17 cellular contexts compared by ENCODE assay signal in the genomic region with DNA sequence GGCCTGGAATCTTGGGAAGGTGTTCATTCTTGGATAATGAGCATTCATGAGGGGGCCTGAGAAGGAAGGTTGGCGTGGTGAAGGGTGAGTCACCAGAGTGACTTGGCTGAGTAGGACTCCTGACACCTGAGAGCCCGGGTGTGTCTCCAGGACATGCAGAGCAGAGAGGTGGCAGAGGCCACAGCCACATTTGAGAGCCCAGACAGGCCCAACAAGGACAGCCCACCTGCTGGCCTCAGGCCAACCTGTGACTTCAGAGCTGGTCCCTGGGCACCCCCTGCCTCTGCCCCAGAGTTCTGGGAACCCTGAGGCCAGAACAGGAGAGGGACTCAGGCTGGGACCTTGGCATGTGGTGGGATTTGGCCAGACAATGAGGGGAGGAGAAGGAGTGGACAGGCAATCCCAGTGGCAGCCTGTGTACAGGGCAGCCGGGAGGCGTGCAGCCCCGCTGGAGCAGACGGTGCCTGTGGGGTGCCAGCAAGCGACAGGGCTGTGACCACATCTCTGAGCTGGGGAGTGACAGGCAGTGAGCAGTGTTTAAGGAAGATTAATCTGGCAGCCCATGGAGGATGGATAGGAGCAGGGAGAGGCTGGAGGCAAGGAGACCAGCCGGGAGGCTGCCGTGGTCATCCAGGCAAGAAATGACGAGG. TPM values are rescaled to one million over a fixed set of nuclear protein-coding genes. Genes with fewer than 3 reads are reported as not detected.
A peak's percentile ranks its signal among the peaks of the same experiment; 100 is the strongest.
DNase-seq lines count a peak whose midpoint lies in the region; ATAC-seq and TF ChIP-seq lines count a peak whose summit lies in the region.
"Had no signal": no experiment of that assay in that cellular context is flagged by ENCODE, and none has a peak within 500 bp of the region (broad histone marks: within the 10 kb centered on the region; RNA-seq: fewer than 3 reads in every experiment).

No MANE protein-coding gene starts in this region.

- peaks cover 0 to 49% (median 13%) of the 10 kb centered on the region in 11 experiments; a peak in 14 of 22 replicates for H4K20me1 ChIP-seq in BLaER1 treated with 17β-estradiol and CSF1 and Interleukin-3, amounts not matched to agents 10 nM and 100 nM
- H4K20me1 ChIP-seq in HCT116 (ENCODE audit: insufficient read depth), result no peaks in the 10 kb centered on the region

- H3K4me2 ChIP-seq in BLaER1 treated with 17β-estradiol and CSF1 and Interleukin-3, amounts not matched to agents 10 nM and 100 nM, result peak overlapping the region in 9 of 11 experiments; percentile 21 to 63 (median 50); a peak in 11 of 22 replicates
- H3K4me2 ChIP-seq in HCT116 (ENCODE audit: low read length), result peak overlapping the region; percentile 91

- TF ChIP-seq POLR2A in HCT116 (IDR thresholded peaks at IDR 0.05; ENCODE audit: borderline replicate concordance, extremely low read depth, insufficient read depth, insufficient read length), result no peak

- no peak overlapping the region for H3K4me3 ChIP-seq in BLaER1 treated with 17β-estradiol and CSF1 and Interleukin-3, amounts not matched to agents 10 nM and 100 nM
- peak overlapping the region; percentile 20 to 46; a peak in 3 of 4 replicates for H3K4me3 ChIP-seq in HCT116 (replicated peaks in 1 of 2; ENCODE audit: low read depth in 1 of 2, low read length in 2 of 2)
- H3K4me3 ChIP-seq: pancreas, SK-N-MC had no signal

- RAD21 ChIA-PET in HCT116 (lab: Charles Lee; ENCODE audit: low non-redundant PET in 1 of 2, low total read pairs in 2 of 2, uncharacterized antibody in 2 of 2, unreplicated experiment in 2 of 2), result no interaction called here

- no peak overlapping the region for H3K9ac ChIP-seq in BLaER1 treated with 17β-estradiol and CSF1 and Interleukin-3, amounts not matched to agents 10 nM and 100 nM
- peak overlapping the region; percentile 52 for H3K9ac ChIP-seq in HCT116 (ENCODE audit: low read length)

- H3K4me1 Mint-ChIP-seq in T-cell, result peaks cover 8 to 13% (median 10%) of the 10 kb centered on the region in 3 donors

- no peak overlapping the region for H2AFZ ChIP-seq in HCT116 (ENCODE audit: low read depth, low read length, poor library complexity, severe bottlenecking)

- H3K9me2 ChIP-seq in HCT116 (ENCODE audit: insufficient read depth), result no peaks in the 10 kb centered on the region

- H3K27me3 ChIP-seq in BLaER1 treated with 17β-estradiol and CSF1 and Interleukin-3, amounts not matched to agents 10 nM and 100 nM, result peaks cover 24 to 47% (median 36%) of the 10 kb centered on the region in 11 experiments
- no peaks in the 10 kb centered on the region for H3K27me3 ChIP-seq in HCT116 (ENCODE audit: insufficient read depth, low read length)
- H3K27me3 ChIP-seq: pancreas had no signal

- CTCF ChIA-PET in HCT116 (lab: Charles Lee) (interaction anchor here (1.2 to 1.3 kb wide), 2 partner anchors 14 to 162 kb away, joined by 3 to 4 read pairs; no protein-coding TSS in a partner anchor), T-cell (lab: Charles Lee) (no interaction called here)

- TF ChIP-seq RAD21 in HCT116 (IDR thresholded peaks at IDR 0.05; ENCODE audit: low read depth), result no peak

- H3K9me3 Mint-ChIP-seq in T-cell, result no peaks in the 10 kb centered on the region
- H3K9me3 Mint-ChIP-seq: activated CD8-positive, alpha-beta T cell treated with anti-CD3 and anti-CD28 coated beads for 36 hours had no signal

- no peaks in the 10 kb centered on the region for H3K36me3 Mint-ChIP-seq in T-cell

- no peaks in the 10 kb centered on the region for H3K9me3 ChIP-seq in BLaER1 treated with 17β-estradiol and CSF1 and Interleukin-3, amounts not matched to agents 10 nM and 100 nM (replicated peaks in 1 of 11)
- H3K9me3 ChIP-seq in HCT116 (ENCODE audit: control insufficient read depth in 1 of 2, insufficient read depth in 1 of 2, low read depth in 1 of 2, low read length in 2 of 2), result no peaks in the 10 kb centered on the region
- H3K9me3 ChIP-seq: pancreas had no signal

- no peaks in the 10 kb centered on the region for H3K79me2 ChIP-seq in HCT116 (ENCODE audit: insufficient read depth, low read length)

- BruUV-seq in HCT116 (replicated peaks; lab: Mats Ljungman, UMichigan), result no TSS peak

- peaks cover 7 to 30% (median 21%) of the 10 kb centered on the region in 10 experiments; a peak in 17 of 20 replicates for H3K4me1 ChIP-seq in BLaER1 treated with 17β-estradiol and CSF1 and Interleukin-3, amounts not matched to agents 10 nM and 100 nM
- peaks cover 41 to 55% of the 10 kb centered on the region in 2 experiments for H3K4me1 ChIP-seq in HCT116 (ENCODE audit: control insufficient read depth in 1 of 2, insufficient read depth in 2 of 2, low read length in 2 of 2)
- H3K4me1 ChIP-seq: pancreas had no signal

- intact Hi-C loops in HCT116 (cut with micrococcal nuclease), result loop anchor here (5.0 kb wide), 1 partner anchor 160 kb away; no protein-coding TSS in a partner anchor
- intact Hi-C loops in sciatic nerve (cut with DNase I), result no loop called here

- H3K4me3 Mint-ChIP-seq in T-cell, result no peak overlapping the region
- H3K4me3 Mint-ChIP-seq: activated CD8-positive, alpha-beta T cell treated with anti-CD3 and anti-CD28 coated beads for 36 hours had no signal

- peak; percentile 80 for DNase-seq in HCT116 (ENCODE audit: low read depth, low spot score)
- DNase-seq in islet precursor cell, result peak; percentile 77
- no peak for DNase-seq in T-cell
- no peak for DNase-seq in sciatic nerve (ENCODE audit: low spot score)
- DNase-seq in NCI-H2227 treated with DMSO at 0.1 percent for 48 hours (lab: John Stamatoyannopoulos, UW), result no peak
- DNase-seq: activated CD8-positive, alpha-beta T cell treated with anti-CD3 and anti-CD28 coated beads for 36 hours; cerebellar nuclear complex; EL; left cardiac atrium; NCI-H1930; pancreas had no signal

- H3K27ac Mint-ChIP-seq in T-cell, result no peak overlapping the region
- H3K27ac Mint-ChIP-seq: activated CD8-positive, alpha-beta T cell treated with anti-CD3 and anti-CD28 coated beads for 36 hours had no signal

- H3K36me3 ChIP-seq in BLaER1 treated with 17β-estradiol and CSF1 and Interleukin-3, amounts not matched to agents 10 nM and 100 nM, result no peaks in the 10 kb centered on the region
- H3K36me3 ChIP-seq in HCT116 (ENCODE audit: control insufficient read depth in 1 of 2, insufficient read depth in 2 of 2, low read length in 2 of 2), result no peaks in the 10 kb centered on the region
- H3K36me3 ChIP-seq: pancreas had no signal

- no peak for TF ChIP-seq CTCF in HCT116 (IDR thresholded peaks at IDR 0.05 in 2 of 3, conservative IDR thresholded peaks at IDR 0.05 in 1 of 3; ENCODE audit: borderline replicate concordance in 1 of 3, insufficient read depth in 1 of 3, low read depth in 2 of 3, low read length in 2 of 3)

- peaks cover 43 to 51% of the 10 kb centered on the region in 2 donors for H3K27me3 Mint-ChIP-seq in T-cell

- H3K27ac ChIP-seq in BLaER1 treated with 17β-estradiol and CSF1 and Interleukin-3, amounts not matched to agents 10 nM and 100 nM, result no peak overlapping the region
- H3K27ac ChIP-seq in HCT116 (ENCODE audit: low read depth, low read length), result peak overlapping the region; percentile 78
- H3K27ac ChIP-seq: HL-60, pancreas, SK-N-MC had no signal

- ATAC-seq in HCT116 (peak; percentile 82), SK-N-SH treated with all-trans-retinoic acid at 6 μM for 48 hours (peak; percentile 19; the same call in 1 of the 3 replicates), T-cell (replicated peaks in 1 of 4) (no peak), HG02588 (IDR thresholded peaks at IDR 0.05; ENCODE audit: unreplicated experiment) (no peak), sciatic nerve (no peak)
- ATAC-seq: activated CD8-positive, alpha-beta T cell treated with anti-CD3 and anti-CD28 coated beads for 36 hours; left cardiac atrium had no signal

- POLR2A ChIA-PET in HCT116 (lab: Charles Lee), result interaction anchor here (1.1 kb wide), 1 partner anchor 10 kb away, joined by 3 read pairs; no protein-coding TSS in a partner anchor
- POLR2A ChIA-PET in T-cell (lab: Charles Lee), result no interaction called here

TF ChIP-seq in HCT116, 20 proteins besides CTCF, POLR2A, EP300 and RAD21:
- TF ChIP-seq ZNF274 (IDR thresholded peaks at IDR 0.05; ENCODE audit: low read depth, low read length) (no peak), EZH2 (IDR thresholded peaks at IDR 0.05) (no peak), POLR2AphosphoS5 (IDR thresholded peaks at IDR 0.05; ENCODE audit: low read depth, low read length) (peak; percentile 32; the same call in 1 of the 2 replicates), EGR1 (IDR thresholded peaks at IDR 0.05; ENCODE audit: low read depth) (no peak)

TF ChIP-seq in SK-N-SH treated with all-trans-retinoic acid at 6 μM for 48 hours, 23 proteins besides CTCF, POLR2A, EP300 and RAD21 (continues in another document):
- TF ChIP-seq PPARA (CRISPR knock-in tag; IDR thresholded peaks at IDR 0.05; ENCODE audit: borderline replicate concordance), result no peak
- no peak for TF ChIP-seq TOX (CRISPR knock-in tag; IDR thresholded peaks at IDR 0.05; ENCODE audit: borderline replicate concordance)
- no peak for TF ChIP-seq OSR1 (CRISPR knock-in tag; IDR thresholded peaks at IDR 0.05)
- TF ChIP-seq ZNF565 (CRISPR knock-in tag; conservative IDR thresholded peaks at IDR 0.05; ENCODE audit: low read depth), result no peak
- TF ChIP-seq GLIS3 (CRISPR knock-in tag; IDR thresholded peaks at IDR 0.05), result no peak
- TF ChIP-seq RARB (CRISPR knock-in tag; IDR thresholded peaks at IDR 0.05), result no peak
- no peak for TF ChIP-seq CSDC2 (CRISPR knock-in tag; IDR thresholded peaks at IDR 0.05)
- TF ChIP-seq PATZ1 (CRISPR knock-in tag; IDR thresholded peaks at IDR 0.05; ENCODE audit: borderline replicate concordance), result no peak
- no peak for TF ChIP-seq SNAI2 (CRISPR knock-in tag; IDR thresholded peaks at IDR 0.05)
- TF ChIP-seq ESRRG (CRISPR knock-in tag; IDR thresholded peaks at IDR 0.05), result no peak
- no peak for TF ChIP-seq ZFP30 (CRISPR knock-in tag; IDR thresholded peaks at IDR 0.05)

RNA-seq across cellular contexts. Expression of gene UNC5A, which starts 12.2 kb away (rescaled TPM):
- total RNA-seq in HCT116 (2021; ENCODE audit: unreplicated experiment) (10.1 TPM), T-cell (not detected), sciatic nerve (not detected)
- polyA plus RNA-seq in HCT116 (2012), result 9.0 and 9.9 TPM in 2 replicates
- total RNA-seq: activated CD8-positive, alpha-beta T cell treated with anti-CD3 and anti-CD28 coated beads for 36 hours had no signal
- polyA plus RNA-seq: BJ had no signal

Comparison
In these comparisons a context has a peak if more than half of its experiments do, and no peak if none do; other contexts are left out.
1. H3K4me3 ChIP-seq: peak in HCT116 (2 of 2); none in BLaER1 treated with 17β-estradiol and CSF1 and Interleukin-3, amounts not matched to agents 10 nM and 100 nM (0 of 10).
2. ATAC-seq: peak in HCT116 (single experiment) and SK-N-SH treated with all-trans-retinoic acid at 6 μM for 48 hours (single experiment); none in T-cell (0 of 4), HG02588 (single experiment) and sciatic nerve (single experiment).
3. DNase-seq: peak in HCT116 (single experiment) and islet precursor cell (single experiment); none in T-cell (0 of 34), sciatic nerve (single experiment) and NCI-H2227 treated with DMSO at 0.1 percent for 48 hours (single experiment).
4. RNA of gene UNC5A, which starts 12.2 kb away (total RNA-seq): 10.1 TPM in HCT116 (single experiment); not detected in T-cell and not detected in sciatic nerve (single experiment); every median in the first group is over 10 times any median in the second.